Comparison of ENCODE assay signal across 13 cellular contexts in the genomic region with DNA sequence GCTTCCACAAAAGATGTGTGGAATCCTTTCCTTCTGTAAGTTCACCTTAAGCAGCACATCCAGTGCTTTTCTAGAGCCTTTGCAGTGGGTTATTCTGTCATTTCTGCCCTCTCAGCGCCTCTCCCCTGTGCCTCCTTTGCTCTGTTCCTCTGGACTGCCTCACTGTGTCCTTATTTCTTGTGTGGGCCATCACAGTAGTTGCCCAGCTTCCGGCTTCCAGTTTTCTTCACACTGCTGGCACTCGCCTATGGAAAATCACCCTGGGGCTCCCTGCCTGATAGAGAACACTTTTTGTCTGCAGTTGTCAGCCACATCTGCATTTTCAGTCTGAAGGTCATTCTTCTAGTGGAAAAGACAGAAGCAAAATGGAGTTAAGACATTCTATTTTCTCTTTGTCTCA.
"Had no signal": no experiment of that assay in that cellular context is flagged by ENCODE, and none has a peak within 500 bp of the region (broad histone marks: within the 10 kb centered on the region; RNA-seq: fewer than 3 reads in every experiment).

No MANE protein-coding gene starts in this region.

- H3K27ac Mint-ChIP-seq: activated CD4-positive, alpha-beta memory T cell treated with anti-CD3 and anti-CD28 coated beads for 36 hours; activated naive CD8-positive, alpha-beta T cell treated with anti-CD3 and anti-CD28 coated beads, Interleukin-2, amount 10 ng/mL, durations not matched to agents 7 days and 5 days; T-helper 2 cell treated with Interferon-gamma antibody and Interleukin-4, amounts not matched to agents 5 μg/mL and 100 μg/mL, for 36 hours had no signal

- H3K4me3 Mint-ChIP-seq: activated CD4-positive, alpha-beta memory T cell treated with anti-CD3 and anti-CD28 coated beads for 36 hours; activated naive CD8-positive, alpha-beta T cell treated with anti-CD3 and anti-CD28 coated beads, Interleukin-2, amount 10 ng/mL, durations not matched to agents 7 days and 5 days; naive B cell; T-helper 2 cell treated with Interferon-gamma antibody and Interleukin-4, amounts not matched to agents 5 μg/mL and 100 μg/mL, for 36 hours had no signal

- H3K36me3 Mint-ChIP-seq: activated CD4-positive, alpha-beta memory T cell treated with anti-CD3 and anti-CD28 coated beads for 36 hours; activated naive CD8-positive, alpha-beta T cell treated with anti-CD3 and anti-CD28 coated beads, Interleukin-2, amount 10 ng/mL, durations not matched to agents 7 days and 5 days; naive B cell had no signal

- H3K4me1 Mint-ChIP-seq: activated naive CD8-positive, alpha-beta T cell treated with anti-CD3 and anti-CD28 coated beads, Interleukin-2, amount 10 ng/mL, durations not matched to agents 7 days and 5 days had no signal

- H3K9me3 Mint-ChIP-seq: activated CD4-positive, alpha-beta memory T cell treated with anti-CD3 and anti-CD28 coated beads for 36 hours; activated naive CD8-positive, alpha-beta T cell treated with anti-CD3 and anti-CD28 coated beads, Interleukin-2, amount 10 ng/mL, durations not matched to agents 7 days and 5 days; naive B cell; T-helper 2 cell treated with Interferon-gamma antibody and Interleukin-4, amounts not matched to agents 5 μg/mL and 100 μg/mL, for 36 hours had no signal

- ATAC-seq: sciatic nerve had no signal

- DNase-seq: activated CD4-positive, alpha-beta memory T cell treated with anti-CD3 and anti-CD28 coated beads for 36 hours; activated naive CD8-positive, alpha-beta T cell treated with anti-CD3 and anti-CD28 coated beads, Interleukin-2, amount 10 ng/mL, durations not matched to agents 7 days and 5 days; activated T-cell treated with anti-CD3 and anti-CD28 coated beads, Interleukin-2, amount 50 U/mL, for 48 hours; aorta; kidney glomerular epithelial cell; naive B cell; occipital lobe; stimulated activated naive CD4-positive, alpha-beta T cell treated with Interleukin-2 at 50 U/mL for 16 hours; SW 1271 had no signal

- FAIRE-seq: colon, frontal cortex had no signal

- H3K27me3 Mint-ChIP-seq: activated CD4-positive, alpha-beta memory T cell treated with anti-CD3 and anti-CD28 coated beads for 36 hours; activated naive CD8-positive, alpha-beta T cell treated with anti-CD3 and anti-CD28 coated beads, Interleukin-2, amount 10 ng/mL, durations not matched to agents 7 days and 5 days had no signal
